In the genomic region with DNA sequence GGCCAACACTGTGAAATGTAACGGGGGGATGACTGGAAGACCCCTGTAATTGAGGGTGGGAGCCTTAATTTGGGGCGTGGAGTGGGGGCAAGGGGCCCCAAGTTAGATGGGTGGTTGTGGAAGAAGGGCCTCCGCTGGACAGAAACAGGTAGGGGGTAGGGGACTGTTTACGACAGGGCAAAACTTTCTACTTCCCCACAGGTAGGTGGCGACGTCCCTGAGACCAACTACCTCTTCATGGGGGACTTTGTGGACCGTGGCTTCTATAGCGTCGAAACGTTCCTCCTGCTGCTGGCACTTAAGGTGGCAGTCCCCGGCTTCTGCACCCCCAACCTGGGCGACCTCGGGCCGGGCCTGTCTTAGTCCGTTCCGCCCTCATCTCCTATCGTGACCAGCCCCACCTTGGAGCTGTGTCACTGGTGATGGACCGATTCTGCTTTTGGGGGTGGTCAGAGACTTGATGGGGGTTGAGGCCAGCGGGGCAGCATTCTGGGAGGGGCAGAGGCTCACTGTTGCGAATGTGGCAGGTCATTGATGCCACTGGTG, we compare ENCODE assay signal across 16 cellular contexts. TPM values are rescaled to one million over a fixed set of nuclear protein-coding genes. Genes with fewer than 3 reads are reported as not detected.
DNase-seq lines count a peak whose midpoint lies in the region; ATAC-seq, FAIRE-seq and TF ChIP-seq lines count a peak whose summit lies in the region.
"Had no signal": no experiment of that assay in that cellular context is flagged by ENCODE, and none has a peak within 500 bp of the region (broad histone marks: within the 10 kb centered on the region; RNA-seq: fewer than 3 reads in every experiment).

No MANE protein-coding gene starts in this region.

- H3K27ac Mint-ChIP-seq in type B pancreatic cell = peak overlapping the region; percentile 29

- 98% methylated on average over 16 of the region's 20 CpGs for WGBS in HepG2 (ENCODE audit: low lambda C conversion rate)
- 84% methylated on average over 14 of the region's 20 CpGs for WGBS in right lobe of liver (ENCODE audit: insufficient coverage, low coverage, low lambda C conversion rate, missing lambda C conversion rate)
- WGBS in aorta, 2 donors = 82 to 85% methylated on average over 20 of the region's 20 CpGs

- H3K9me3 Mint-ChIP-seq in type B pancreatic cell = no peaks in the 10 kb centered on the region

- TF ChIP-seq EP300 in HepG2 (IDR thresholded peaks at IDR 0.05; ENCODE audit: low read depth in 2 of 2, low read length in 2 of 2) = no peak
- TF ChIP-seq EP300 in HepG2 (CRISPR knock-in tag; IDR thresholded peaks at IDR 0.05; ENCODE audit: borderline replicate concordance) = no peak

- DNase-seq in HepG2 (ENCODE audit: low spot score) (no peak), right lobe of liver (no peak), astrocyte of the spinal cord (ENCODE audit: low read depth, low spot score) (no peak), type B pancreatic cell (ENCODE audit: extremely low spot score, unreplicated experiment) (no peak), aorta (no peak), activated gamma-delta T cell (lab: John Stamatoyannopoulos, UW) (no peak)
- DNase-seq: activated CD8-positive, alpha-beta memory T cell treated with anti-CD3 and anti-CD28 coated beads for 24 hours; AML-193; effector memory CD4-positive, alpha-beta T cell; head of caudate nucleus; NCI-H2171; ovary; Peyer's patch; stimulated activated CD4-positive, alpha-beta T cell treated with anti-CD3 and anti-CD28 coated beads, Interleukin-12 subunit alpha, Interleukin-12 subunit beta, amount 100 ng/mL, for 4 hours; T-helper 9 cell had no signal

- H3K4me2 ChIP-seq in HepG2 (ENCODE audit: low read depth, low read length) = no peak overlapping the region; the same call in 1 of the 2 replicates

- H3K4me1 ChIP-seq in HepG2 (ENCODE audit: insufficient read depth, low read length) = peaks cover 49% of the 10 kb centered on the region
- peaks cover 0 to 9% (median 3%) of the 10 kb centered on the region in 4 donors for H3K4me1 ChIP-seq in right lobe of liver
- H3K4me1 ChIP-seq in aorta (ENCODE audit: control insufficient read depth in 1 of 2, insufficient read depth in 2 of 2, low read length in 2 of 2) = no peaks in the 10 kb centered on the region

- TF ChIP-seq POLR2A in HepG2 (IDR thresholded peaks at IDR 0.05; ENCODE audit: insufficient read depth in 1 of 2, low read depth in 2 of 2, low read length in 2 of 2) (no peak), right lobe of liver (IDR thresholded peaks at IDR 0.05) (no peak)

- BruUV-seq in HepG2 (replicated peaks; lab: Mats Ljungman, UMichigan) = no TSS peak

- H3K27me3 ChIP-seq in HepG2 (ENCODE audit: control insufficient read depth in 1 of 2, insufficient read depth in 2 of 2, low read length in 2 of 2) = no peaks in the 10 kb centered on the region
- no peaks in the 10 kb centered on the region for H3K27me3 ChIP-seq in right lobe of liver
- H3K27me3 ChIP-seq in aorta (ENCODE audit: control insufficient read depth in 1 of 2, insufficient read depth in 2 of 2, low read length in 1 of 2) = no peaks in the 10 kb centered on the region
- H3K27me3 ChIP-seq: ovary, Peyer's patch had no signal

- in situ Hi-C loops in HepG2 (cut with HindIII; ENCODE audit: extremely low pct_ligation_motif_present, low pct_unique_long_range_greater_than_20kb) (loop anchor here (25.0 kb wide), 1 partner anchor 555 kb away; no protein-coding TSS in a partner anchor), astrocyte of the spinal cord (cut with HindIII; ENCODE audit: low sequenced_read_pairs) (no loop called here)

- H3K27me3 Mint-ChIP-seq in type B pancreatic cell = no peaks in the 10 kb centered on the region

- TF ChIP-seq RAD21 in HepG2 (CRISPR knock-in tag; IDR thresholded peaks at IDR 0.05) = no peak

- peaks cover 3% of the 10 kb centered on the region; the same call in 1 of the 2 replicates for H4K20me1 ChIP-seq in HepG2 (ENCODE audit: insufficient read depth, low read length)

- H2AFZ ChIP-seq in HepG2 (ENCODE audit: low read length) = no peak overlapping the region

- FAIRE-seq in HepG2 (lab: Jason Lieb, UNC) = peak; percentile 57
- FAIRE-seq: urothelium cell line had no signal

- no peak overlapping the region for H3K4me3 Mint-ChIP-seq in type B pancreatic cell

- peaks cover 36% of the 10 kb centered on the region for H3K79me2 ChIP-seq in HepG2 (ENCODE audit: insufficient read depth, low read length)

- TF ChIP-seq CTCF in HepG2 (CRISPR knock-in tag; IDR thresholded peaks at IDR 0.05) = peak; percentile 44
- no peak for TF ChIP-seq CTCF in right lobe of liver (IDR thresholded peaks at IDR 0.05)
- peak; percentile 14 for TF ChIP-seq CTCF in astrocyte of the spinal cord (IDR thresholded peaks at IDR 0.05; ENCODE audit: low read depth, low read length)
- TF ChIP-seq CTCF in type B pancreatic cell (conservative IDR thresholded peaks at IDR 0.05) = peak; percentile 19

- ATAC-seq in HepG2 = peak; percentile 15; the same call in 2 of the 3 replicates
- no peak for ATAC-seq in right lobe of liver
- no peak for ATAC-seq in aorta (ENCODE audit: low FRiP score)

- peaks cover 6% of the 10 kb centered on the region for H3K4me1 Mint-ChIP-seq in type B pancreatic cell (ENCODE audit: unreplicated experiment)

- peak overlapping the region; percentile 35 for H3K27ac ChIP-seq in HepG2 (ENCODE audit: extremely low read length, insufficient read depth, low read length)
- H3K27ac ChIP-seq in right lobe of liver = no peak overlapping the region
- H3K27ac ChIP-seq in aorta (ENCODE audit: low read depth in 1 of 2, low read length in 2 of 2) = no peak overlapping the region
- H3K27ac ChIP-seq: ovary, Peyer's patch had no signal

- H3K4me3 ChIP-seq in HepG2 (replicated peaks in 1 of 3; ENCODE audit: insufficient read depth in 1 of 3, low read depth in 2 of 3, low read length in 3 of 3) (no peak overlapping the region), right lobe of liver (no peak overlapping the region), astrocyte of the spinal cord (ENCODE audit: low read depth, low read length) (no peak overlapping the region), aorta (ENCODE audit: low read length in 2 of 2) (no peak overlapping the region)
- H3K4me3 ChIP-seq: ovary, Peyer's patch had no signal

- H3K36me3 ChIP-seq in HepG2 (replicated peaks in 1 of 2; ENCODE audit: control insufficient read depth in 1 of 2, insufficient read depth in 2 of 2, low read length in 2 of 2) = peaks cover 37 to 65% of the 10 kb centered on the region in 2 experiments
- H3K36me3 ChIP-seq in right lobe of liver = peaks cover 0 to 65% (median 20%) of the 10 kb centered on the region in 4 donors
- H3K36me3 ChIP-seq in aorta (ENCODE audit: control insufficient read depth in 1 of 2, insufficient read depth in 2 of 2, low read length in 1 of 2) = peaks cover 0 to 8% of the 10 kb centered on the region in 2 donors
- H3K36me3 ChIP-seq: ovary had no signal

- POLR2A ChIA-PET in HepG2 (lab: Yijun Ruan, JAX) = interaction anchor here (3.2 kb wide), 1 partner anchor 9 kb away, joined by 24 read pairs; a partner anchor contains a TSS

- intact Hi-C loops in HepG2 (cut with micrococcal nuclease; ENCODE audit: unreplicated experiment) = loop anchor here (10.0 kb wide), 1 partner anchor 572 kb away; a partner anchor contains a TSS
- intact Hi-C loops in right lobe of liver (cut with DNase I) = no loop called here
- intact Hi-C loops in aorta (cut with DNase I) = no loop called here

- H3K36me3 Mint-ChIP-seq in type B pancreatic cell = peaks cover 11% of the 10 kb centered on the region

- CTCF ChIA-PET in HepG2 (lab: Yijun Ruan, JAX; ENCODE audit: low intra/inter-chr PET ratio, low total read pairs) = interaction anchor here (1.0 kb wide), 1 partner anchor 29 kb away, joined by 3 read pairs; no protein-coding TSS in a partner anchor

- H3K9me3 ChIP-seq in HepG2 (ENCODE audit: low read length) (no peaks in the 10 kb centered on the region), right lobe of liver (no peaks in the 10 kb centered on the region), aorta (ENCODE audit: control insufficient read depth, low read length) (no peaks in the 10 kb centered on the region)
- H3K9me3 ChIP-seq: ovary, Peyer's patch had no signal

- no peak overlapping the region for H3K9ac ChIP-seq in HepG2 (ENCODE audit: insufficient read depth, low read depth, low read length)

RNA-seq across cellular contexts. Expression of a gene that starts 6.8 kb away (rescaled TPM):
- total RNA-seq in HepG2 (2016; rRNA removed; fragmentation: Illumina TruSeq; extraction: Trizol) = 176 and 177 TPM in 2 replicates
- 65.7 and 77.2 TPM in 2 replicates for total RNA-seq in HepG2 (2016; cell fraction: cytosol; rRNA removed; fragmentation: Illumina TruSeq; extraction: Trizol; ENCODE audit: low read depth)
- 171 and 181 TPM in 2 replicates for total RNA-seq in HepG2 (2016; cell fraction: insoluble cytoplasmic fraction; rRNA removed; fragmentation: Illumina TruSeq; extraction: Trizol)
- 128 and 142 TPM in 2 replicates for total RNA-seq in HepG2 (2016; cell fraction: membrane; rRNA removed; fragmentation: Illumina TruSeq; extraction: Trizol)
- 74.9 and 87.3 TPM in 2 replicates for total RNA-seq in HepG2 (2016; cell fraction: nucleus; rRNA removed; fragmentation: Illumina TruSeq; extraction: Trizol)
- polyA plus RNA-seq in HepG2 (2011; rRNA removed) = 220 and 272 TPM in 2 replicates
- 258 and 302 TPM in 2 replicates for polyA plus RNA-seq in HepG2 (2011; cell fraction: cytosol; rRNA removed)
- polyA plus RNA-seq in HepG2 (2011; cell fraction: nucleus; rRNA removed) = 210 and 223 TPM in 2 replicates
- 137 and 191 TPM in 2 replicates for polyA plus RNA-seq in HepG2 (2012)
- polyA plus RNA-seq in HepG2 (2016; cell fraction: cytosol; fragmentation: Illumina TruSeq; extraction: Trizol; ENCODE audit: low read depth) = 74.4 and 81.5 TPM in 2 replicates
- 211 and 227 TPM in 2 replicates for polyA plus RNA-seq in HepG2 (2016; cell fraction: insoluble cytoplasmic fraction; fragmentation: Illumina TruSeq; extraction: Trizol; ENCODE audit: low read depth)
- 119 and 131 TPM in 2 replicates for polyA plus RNA-seq in HepG2 (2016; cell fraction: membrane; fragmentation: Illumina TruSeq; extraction: Trizol; ENCODE audit: low read depth)
- 198 and 202 TPM in 2 replicates for polyA plus RNA-seq in HepG2 (2016; cell fraction: nucleus; fragmentation: Illumina TruSeq; extraction: Trizol; ENCODE audit: insufficient read depth, low read depth)
- 448 and 594 TPM in 2 replicates for polyA minus RNA-seq in HepG2 (2011; rRNA and poly(A)+ RNA removed; ENCODE audit: low replicate concordance)
- polyA minus RNA-seq in HepG2 (2011; cell fraction: cytosol; rRNA and poly(A)+ RNA removed) = 140 and 151 TPM in 2 replicates
- 46.2 and 53.8 TPM in 2 replicates for polyA minus RNA-seq in HepG2 (2011; cell fraction: nucleus; rRNA and poly(A)+ RNA removed)
- total RNA-seq in right lobe of liver = 10 to 100 TPM; 43.1 to 59.7 (median 47.0) TPM
- total RNA-seq in type B pancreatic cell (ENCODE audit: low replicate concordance) = 128 and 155 TPM in 2 replicates
- 10 to 100 TPM; 50.2 to 51.0 TPM for total RNA-seq in aorta
- polyA plus RNA-seq in aorta = 10 to 100 TPM; 58.0 to 70.3 TPM

RNA-seq across cellular contexts. Expression of a gene that starts 9.1 kb away (rescaled TPM):
- total RNA-seq in HepG2 (2016; rRNA removed; fragmentation: Illumina TruSeq; extraction: Trizol) (0.24 TPM in 1 of 2 replicates, not detected in the other), right lobe of liver (under 1 TPM; 0.37 to 0.68 (median 0.42) TPM), type B pancreatic cell (ENCODE audit: low replicate concordance) (1.6 TPM in 2 replicates), aorta (1 to 10 TPM in 1 of 2 donors, under 1 TPM in 1; 0.62 to 1.4 TPM)
- 0.09 and 0.20 TPM in 2 replicates for total RNA-seq in HepG2 (2016; cell fraction: cytosol; rRNA removed; fragmentation: Illumina TruSeq; extraction: Trizol; ENCODE audit: low read depth)
- total RNA-seq in HepG2 (2016; cell fraction: insoluble cytoplasmic fraction; rRNA removed; fragmentation: Illumina TruSeq; extraction: Trizol) = 0.16 and 0.37 TPM in 2 replicates
- 0.21 and 0.22 TPM in 2 replicates for total RNA-seq in HepG2 (2016; cell fraction: membrane; rRNA removed; fragmentation: Illumina TruSeq; extraction: Trizol)
- total RNA-seq in HepG2 (2016; cell fraction: nucleus; rRNA removed; fragmentation: Illumina TruSeq; extraction: Trizol) = 0.25 and 0.47 TPM in 2 replicates
- polyA plus RNA-seq in HepG2 (2011; rRNA removed) (0.42 and 0.51 TPM in 2 replicates), aorta (1 to 10 TPM in 1 of 2 donors, not detected in 1; 1.7 TPM)
- polyA plus RNA-seq in HepG2 (2011; cell fraction: cytosol; rRNA removed) = 0.08 and 0.24 TPM in 2 replicates
- polyA plus RNA-seq in HepG2 (2011; cell fraction: nucleus; rRNA removed) = 1.6 and 1.8 TPM in 2 replicates
- 0.36 and 0.44 TPM in 2 replicates for polyA plus RNA-seq in HepG2 (2012)
- 0.35 and 0.51 TPM in 2 replicates for polyA plus RNA-seq in HepG2 (2016; cell fraction: cytosol; fragmentation: Illumina TruSeq; extraction: Trizol; ENCODE audit: low read depth)
- polyA plus RNA-seq in HepG2 (2016; cell fraction: insoluble cytoplasmic fraction; fragmentation: Illumina TruSeq; extraction: Trizol; ENCODE audit: low read depth) = 0.25 and 0.34 TPM in 2 replicates
- polyA plus RNA-seq in HepG2 (2016; cell fraction: membrane; fragmentation: Illumina TruSeq; extraction: Trizol; ENCODE audit: low read depth) = 0.39 and 0.63 TPM in 2 replicates
- 0.78 and 1.4 TPM in 2 replicates for polyA plus RNA-seq in HepG2 (2016; cell fraction: nucleus; fragmentation: Illumina TruSeq; extraction: Trizol; ENCODE audit: insufficient read depth, low read depth)
- polyA minus RNA-seq in HepG2 (2011; rRNA and poly(A)+ RNA removed; ENCODE audit: low replicate concordance) = 1.1 TPM in 1 of 2 replicates, not detected in the other
- polyA minus RNA-seq in HepG2 (2011; cell fraction: cytosol; rRNA and poly(A)+ RNA removed) = not detected in 2 replicates
- 0.39 and 0.62 TPM in 2 replicates for polyA minus RNA-seq in HepG2 (2011; cell fraction: nucleus; rRNA and poly(A)+ RNA removed)

RNA-seq across cellular contexts. Expression of a gene that starts 13.4 kb away (rescaled TPM):
- total RNA-seq in HepG2 (2016; rRNA removed; fragmentation: Illumina TruSeq; extraction: Trizol) (4.8 and 5.4 TPM in 2 replicates), right lobe of liver (10 to 100 TPM; 13.5 to 46.5 (median 21.9) TPM), type B pancreatic cell (ENCODE audit: low replicate concordance) (37.9 and 61.9 TPM in 2 replicates), aorta (10 to 100 TPM; 66.0 to 90.3 TPM)
- 15.6 and 18.9 TPM in 2 replicates for total RNA-seq in HepG2 (2016; cell fraction: cytosol; rRNA removed; fragmentation: Illumina TruSeq; extraction: Trizol; ENCODE audit: low read depth)
- total RNA-seq in HepG2 (2016; cell fraction: insoluble cytoplasmic fraction; rRNA removed; fragmentation: Illumina TruSeq; extraction: Trizol) = 3.6 and 7.4 TPM in 2 replicates
- total RNA-seq in HepG2 (2016; cell fraction: membrane; rRNA removed; fragmentation: Illumina TruSeq; extraction: Trizol) = 16.8 and 17.0 TPM in 2 replicates
- total RNA-seq in HepG2 (2016; cell fraction: nucleus; rRNA removed; fragmentation: Illumina TruSeq; extraction: Trizol) = 3.7 and 3.9 TPM in 2 replicates
- polyA plus RNA-seq in HepG2 (2011; rRNA removed) (47.0 and 63.6 TPM in 2 replicates), aorta (100 to 1,000 TPM in 1 of 2 donors, 10 to 100 TPM in 1; 94.2 to 240 TPM)
- 39.4 and 54.7 TPM in 2 replicates for polyA plus RNA-seq in HepG2 (2011; cell fraction: cytosol; rRNA removed)
- 83.9 and 94.9 TPM in 2 replicates for polyA plus RNA-seq in HepG2 (2011; cell fraction: nucleus; rRNA removed)
- polyA plus RNA-seq in HepG2 (2012) = 69.8 and 96.9 TPM in 2 replicates
- polyA plus RNA-seq in HepG2 (2016; cell fraction: cytosol; fragmentation: Illumina TruSeq; extraction: Trizol; ENCODE audit: low read depth) = 32.9 and 34.4 TPM in 2 replicates
- polyA plus RNA-seq in HepG2 (2016; cell fraction: insoluble cytoplasmic fraction; fragmentation: Illumina TruSeq; extraction: Trizol; ENCODE audit: low read depth) = 7.4 and 9.0 TPM in 2 replicates
- 23.4 and 24.5 TPM in 2 replicates for polyA plus RNA-seq in HepG2 (2016; cell fraction: membrane; fragmentation: Illumina TruSeq; extraction: Trizol; ENCODE audit: low read depth)
- 12.2 and 14.9 TPM in 2 replicates for polyA plus RNA-seq in HepG2 (2016; cell fraction: nucleus; fragmentation: Illumina TruSeq; extraction: Trizol; ENCODE audit: insufficient read depth, low read depth)
- polyA minus RNA-seq in HepG2 (2011; rRNA and poly(A)+ RNA removed; ENCODE audit: low replicate concordance) = 4.9 and 32.0 TPM in 2 replicates
- polyA minus RNA-seq in HepG2 (2011; cell fraction: cytosol; rRNA and poly(A)+ RNA removed) = 14.5 and 16.8 TPM in 2 replicates
- polyA minus RNA-seq in HepG2 (2011; cell fraction: nucleus; rRNA and poly(A)+ RNA removed) = 7.6 and 11.2 TPM in 2 replicates

RNA-seq across cellular contexts. Expression of a gene that starts 17.1 kb away (rescaled TPM):
- total RNA-seq in HepG2 (2016; rRNA removed; fragmentation: Illumina TruSeq; extraction: Trizol) = 925 and 999 TPM in 2 replicates
- total RNA-seq in HepG2 (2016; cell fraction: cytosol; rRNA removed; fragmentation: Illumina TruSeq; extraction: Trizol; ENCODE audit: low read depth) = 363 and 383 TPM in 2 replicates
- 919 and 949 TPM in 2 replicates for total RNA-seq in HepG2 (2016; cell fraction: insoluble cytoplasmic fraction; rRNA removed; fragmentation: Illumina TruSeq; extraction: Trizol)
- total RNA-seq in HepG2 (2016; cell fraction: membrane; rRNA removed; fragmentation: Illumina TruSeq; extraction: Trizol) = 400 and 482 TPM in 2 replicates
- 406 and 421 TPM in 2 replicates for total RNA-seq in HepG2 (2016; cell fraction: nucleus; rRNA removed; fragmentation: Illumina TruSeq; extraction: Trizol)
- 1,884 and 1,912 TPM in 2 replicates for polyA plus RNA-seq in HepG2 (2011; rRNA removed)
- polyA plus RNA-seq in HepG2 (2011; cell fraction: cytosol; rRNA removed) = 1,982 and 2,786 TPM in 2 replicates
- polyA plus RNA-seq in HepG2 (2011; cell fraction: nucleus; rRNA removed) = 1,265 and 1,338 TPM in 2 replicates
- 2,541 and 2,865 TPM in 2 replicates for polyA plus RNA-seq in HepG2 (2012)
- 565 and 614 TPM in 2 replicates for polyA plus RNA-seq in HepG2 (2016; cell fraction: cytosol; fragmentation: Illumina TruSeq; extraction: Trizol; ENCODE audit: low read depth)
- 1,258 and 1,452 TPM in 2 replicates for polyA plus RNA-seq in HepG2 (2016; cell fraction: insoluble cytoplasmic fraction; fragmentation: Illumina TruSeq; extraction: Trizol; ENCODE audit: low read depth)
- 559 and 571 TPM in 2 replicates for polyA plus RNA-seq in HepG2 (2016; cell fraction: membrane; fragmentation: Illumina TruSeq; extraction: Trizol; ENCODE audit: low read depth)
- 791 and 794 TPM in 2 replicates for polyA plus RNA-seq in HepG2 (2016; cell fraction: nucleus; fragmentation: Illumina TruSeq; extraction: Trizol; ENCODE audit: insufficient read depth, low read depth)
- 1,277 and 3,284 TPM in 2 replicates for polyA minus RNA-seq in HepG2 (2011; rRNA and poly(A)+ RNA removed; ENCODE audit: low replicate concordance)
- 1,933 and 2,188 TPM in 2 replicates for polyA minus RNA-seq in HepG2 (2011; cell fraction: cytosol; rRNA and poly(A)+ RNA removed)
- 380 and 520 TPM in 2 replicates for polyA minus RNA-seq in HepG2 (2011; cell fraction: nucleus; rRNA and poly(A)+ RNA removed)
- total RNA-seq in right lobe of liver = 100 to 1,000 TPM; 113 to 580 (median 345) TPM
- total RNA-seq in type B pancreatic cell (ENCODE audit: low replicate concordance) = 620 and 1,017 TPM in 2 replicates
- 100 to 1,000 TPM; 791 to 861 TPM for total RNA-seq in aorta
- 100 to 1,000 TPM; 494 to 621 TPM for polyA plus RNA-seq in aorta

RNA-seq across cellular contexts. Expression of a gene that starts 30.7 kb away (rescaled TPM):
- total RNA-seq in HepG2 (2016; rRNA removed; fragmentation: Illumina TruSeq; extraction: Trizol) (14.3 and 20.6 TPM in 2 replicates), right lobe of liver (1 to 10 TPM in 4 of 6 experiments, under 1 TPM in 1, not detected in 1; 0.19 to 2.3 (median 2.3) TPM), type B pancreatic cell (ENCODE audit: low replicate concordance) (19.7 and 23.2 TPM in 2 replicates), aorta (10 to 100 TPM in 1 of 2 donors, 1 to 10 TPM in 1; 6.0 to 18.1 TPM)
- total RNA-seq in HepG2 (2016; cell fraction: cytosol; rRNA removed; fragmentation: Illumina TruSeq; extraction: Trizol; ENCODE audit: low read depth) = 77.8 and 81.7 TPM in 2 replicates
- total RNA-seq in HepG2 (2016; cell fraction: insoluble cytoplasmic fraction; rRNA removed; fragmentation: Illumina TruSeq; extraction: Trizol) = 18.6 and 20.5 TPM in 2 replicates
- total RNA-seq in HepG2 (2016; cell fraction: membrane; rRNA removed; fragmentation: Illumina TruSeq; extraction: Trizol) = 48.3 and 54.4 TPM in 2 replicates
- 7.6 and 12.3 TPM in 2 replicates for total RNA-seq in HepG2 (2016; cell fraction: nucleus; rRNA removed; fragmentation: Illumina TruSeq; extraction: Trizol)
- polyA plus RNA-seq in HepG2 (2011; rRNA removed) (18.7 and 21.2 TPM in 2 replicates), aorta (10 to 100 TPM in 1 of 2 donors, 1 to 10 TPM in 1; 2.1 to 22.8 TPM)
- polyA plus RNA-seq in HepG2 (2011; cell fraction: cytosol; rRNA removed) = 12.2 and 14.1 TPM in 2 replicates
- polyA plus RNA-seq in HepG2 (2011; cell fraction: nucleus; rRNA removed) = 55.4 and 67.8 TPM in 2 replicates
- polyA plus RNA-seq in HepG2 (2012) = 10.4 and 27.8 TPM in 2 replicates
- 113 and 123 TPM in 2 replicates for polyA plus RNA-seq in HepG2 (2016; cell fraction: cytosol; fragmentation: Illumina TruSeq; extraction: Trizol; ENCODE audit: low read depth)
- polyA plus RNA-seq in HepG2 (2016; cell fraction: insoluble cytoplasmic fraction; fragmentation: Illumina TruSeq; extraction: Trizol; ENCODE audit: low read depth) = 19.3 and 21.1 TPM in 2 replicates
- polyA plus RNA-seq in HepG2 (2016; cell fraction: membrane; fragmentation: Illumina TruSeq; extraction: Trizol; ENCODE audit: low read depth) = 79.9 and 83.9 TPM in 2 replicates
- polyA plus RNA-seq in HepG2 (2016; cell fraction: nucleus; fragmentation: Illumina TruSeq; extraction: Trizol; ENCODE audit: insufficient read depth, low read depth) = 23.3 and 24.8 TPM in 2 replicates
- 11.3 and 12.4 TPM in 2 replicates for polyA minus RNA-seq in HepG2 (2011; rRNA and poly(A)+ RNA removed; ENCODE audit: low replicate concordance)
- 4.6 and 9.4 TPM in 2 replicates for polyA minus RNA-seq in HepG2 (2011; cell fraction: cytosol; rRNA and poly(A)+ RNA removed)
- polyA minus RNA-seq in HepG2 (2011; cell fraction: nucleus; rRNA and poly(A)+ RNA removed) = 8.9 and 9.7 TPM in 2 replicates

Comparison
In these comparisons a context has a peak if more than half of its experiments do, and no peak if none do; other contexts are left out.
1. CTCF ChIP-seq: peak in HepG2 (single experiment), astrocyte of the spinal cord (single experiment) and type B pancreatic cell (single experiment); none in right lobe of liver (0 of 4).